ENCODE assay signal across 1 cellular context in genomic region chr3:141955163-141955562, GRCh38.
TF ChIP-seq lines count a peak whose summit lies in the region.

No MANE protein-coding gene starts in this region.

TF ChIP-seq in GM23338, 12 proteins besides CTCF, POLR2A, EP300 and RAD21 (continued from another document):
- no peak for TF ChIP-seq ZNF331 (CRISPR knock-in tag; IDR thresholded peaks at IDR 0.05; ENCODE audit: low read depth)
- TF ChIP-seq, protein P1, sequence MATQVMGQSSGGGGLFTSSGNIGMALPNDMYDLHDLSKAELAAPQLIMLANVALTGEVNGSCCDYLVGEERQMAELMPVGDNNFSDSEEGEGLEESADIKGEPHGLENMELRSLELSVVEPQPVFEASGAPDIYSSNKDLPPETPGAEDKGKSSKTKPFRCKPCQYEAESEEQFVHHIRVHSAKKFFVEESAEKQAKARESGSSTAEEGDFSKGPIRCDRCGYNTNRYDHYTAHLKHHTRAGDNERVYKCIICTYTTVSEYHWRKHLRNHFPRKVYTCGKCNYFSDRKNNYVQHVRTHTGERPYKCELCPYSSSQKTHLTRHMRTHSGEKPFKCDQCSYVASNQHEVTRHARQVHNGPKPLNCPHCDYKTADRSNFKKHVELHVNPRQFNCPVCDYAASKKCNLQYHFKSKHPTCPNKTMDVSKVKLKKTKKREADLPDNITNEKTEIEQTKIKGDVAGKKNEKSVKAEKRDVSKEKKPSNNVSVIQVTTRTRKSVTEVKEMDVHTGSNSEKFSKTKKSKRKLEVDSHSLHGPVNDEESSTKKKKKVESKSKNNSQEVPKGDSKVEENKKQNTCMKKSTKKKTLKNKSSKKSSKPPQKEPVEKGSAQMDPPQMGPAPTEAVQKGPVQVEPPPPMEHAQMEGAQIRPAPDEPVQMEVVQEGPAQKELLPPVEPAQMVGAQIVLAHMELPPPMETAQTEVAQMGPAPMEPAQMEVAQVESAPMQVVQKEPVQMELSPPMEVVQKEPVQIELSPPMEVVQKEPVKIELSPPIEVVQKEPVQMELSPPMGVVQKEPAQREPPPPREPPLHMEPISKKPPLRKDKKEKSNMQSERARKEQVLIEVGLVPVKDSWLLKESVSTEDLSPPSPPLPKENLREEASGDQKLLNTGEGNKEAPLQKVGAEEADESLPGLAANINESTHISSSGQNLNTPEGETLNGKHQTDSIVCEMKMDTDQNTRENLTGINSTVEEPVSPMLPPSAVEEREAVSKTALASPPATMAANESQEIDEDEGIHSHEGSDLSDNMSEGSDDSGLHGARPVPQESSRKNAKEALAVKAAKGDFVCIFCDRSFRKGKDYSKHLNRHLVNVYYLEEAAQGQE (IDR thresholded peaks at IDR 0.05; ENCODE audit: unreplicated experiment): no peak
- no peak for TF ChIP-seq ETS1 (IDR thresholded peaks at IDR 0.05)
- TF ChIP-seq CREB1 (CRISPR knock-in tag; IDR thresholded peaks at IDR 0.05; ENCODE audit: low read depth): no peak
- TF ChIP-seq EZH2phosphoT487 (IDR thresholded peaks at IDR 0.05; ENCODE audit: unreplicated experiment): no peak
- no peak for TF ChIP-seq POLR2AphosphoS5 (IDR thresholded peaks at IDR 0.05; ENCODE audit: low read depth)
